ENCODE assay signal across 8 cellular contexts in the genomic region with DNA sequence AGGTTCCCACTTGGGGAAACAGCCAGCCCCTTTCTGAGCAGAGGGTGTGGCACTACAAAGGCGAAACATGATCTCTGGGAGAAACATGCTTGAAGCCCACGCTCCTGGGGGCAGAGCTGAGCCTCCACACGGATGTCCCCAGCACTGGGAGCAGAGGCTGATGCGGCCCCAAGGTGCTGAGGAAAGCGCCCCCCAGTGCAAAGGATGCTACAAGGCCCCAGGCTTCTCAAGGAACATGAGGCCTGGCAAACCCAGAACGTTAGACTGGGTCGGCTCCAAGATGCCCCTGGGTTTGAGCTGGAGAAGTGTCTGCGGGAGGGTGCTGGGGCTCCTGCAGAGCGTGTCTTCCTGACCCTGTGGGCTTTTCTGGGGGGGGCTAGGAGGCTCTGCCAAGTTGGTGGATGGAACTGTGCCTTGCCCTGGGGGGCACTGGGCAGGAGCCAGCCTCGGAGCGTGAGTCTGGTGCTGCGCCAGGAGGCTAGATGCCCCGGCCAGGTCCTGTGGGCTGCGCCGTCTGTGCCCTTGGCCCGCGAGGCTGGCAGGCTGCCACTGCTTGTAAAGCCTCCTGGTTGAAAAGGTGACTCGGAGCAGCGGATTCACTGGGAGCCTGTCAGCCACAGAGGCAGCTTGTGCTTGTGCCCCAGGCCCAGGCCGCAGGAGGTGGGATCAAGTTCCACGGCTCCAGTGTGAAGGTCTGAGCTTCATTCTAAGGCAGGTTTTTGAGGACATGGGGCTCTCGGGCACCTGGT. TPM values are rescaled to one million over a fixed set of nuclear protein-coding genes. Genes with fewer than 3 reads are reported as not detected.
DNase-seq lines count a peak whose midpoint lies in the region; ATAC-seq and TF ChIP-seq lines count a peak whose summit lies in the region.

No MANE protein-coding gene starts in this region.

- peak; percentile 79 for DNase-seq in Calu3
- DNase-seq in NCI-H1092 treated with DMSO at 0.1 percent for 48 hours (lab: John Stamatoyannopoulos, UW) = peak; percentile 82
- DNase-seq in activated naive CD8-positive, alpha-beta T cell treated with anti-CD3 and anti-CD28 coated beads, Interleukin-2, amount 10 ng/mL, durations not matched to agents 7 days and 5 days = no peak
- no peak for DNase-seq in right atrium auricular region (ENCODE audit: low spot score)
- DNase-seq in stimulated activated naive CD8-positive, alpha-beta T cell treated with anti-CD3 and anti-CD28 coated beads, Interleukin-15, amount 100 ng/mL, for 72 hours = no peak
- no peak for DNase-seq in inferior parietal cortex (ENCODE audit: extremely low spot score)
- DNase-seq in KBM-7 = no peak

- no peak overlapping the region for H3K4me3 ChIP-seq in right atrium auricular region

- H3K27ac ChIP-seq in right atrium auricular region = peak overlapping the region; percentile 63 to 67

- TF ChIP-seq CTCF in Calu3 (IDR thresholded peaks at IDR 0.05; ENCODE audit: unreplicated experiment) (no peak), right atrium auricular region (IDR thresholded peaks at IDR 0.05) (no peak)

- peaks cover 0 to 17% of the 10 kb centered on the region in 2 donors for H3K4me1 ChIP-seq in right atrium auricular region

- H3K36me3 Mint-ChIP-seq in Calu3 (ENCODE audit: insufficient read depth, unreplicated experiment) = peaks cover 17% of the 10 kb centered on the region
- H3K36me3 Mint-ChIP-seq in activated naive CD8-positive, alpha-beta T cell treated with anti-CD3 and anti-CD28 coated beads, Interleukin-2, amount 10 ng/mL, durations not matched to agents 7 days and 5 days = peaks cover 11% of the 10 kb centered on the region

- peaks cover 52% of the 10 kb centered on the region for H3K4me1 Mint-ChIP-seq in Calu3 (ENCODE audit: low read depth, unreplicated experiment)
- H3K4me1 Mint-ChIP-seq in activated naive CD8-positive, alpha-beta T cell treated with anti-CD3 and anti-CD28 coated beads, Interleukin-2, amount 10 ng/mL, durations not matched to agents 7 days and 5 days = peaks cover 50% of the 10 kb centered on the region
- peaks cover 79% of the 10 kb centered on the region for H3K4me1 Mint-ChIP-seq in stimulated activated naive CD8-positive, alpha-beta T cell treated with anti-CD3 and anti-CD28 coated beads, Interleukin-15, amount 100 ng/mL, for 72 hours

- no peaks in the 10 kb centered on the region for H3K27me3 ChIP-seq in right atrium auricular region

- no peak overlapping the region for H3K27ac Mint-ChIP-seq in Calu3 (ENCODE audit: unreplicated experiment)
- H3K27ac Mint-ChIP-seq in activated naive CD8-positive, alpha-beta T cell treated with anti-CD3 and anti-CD28 coated beads, Interleukin-2, amount 10 ng/mL, durations not matched to agents 7 days and 5 days = peak overlapping the region; percentile 87
- H3K27ac Mint-ChIP-seq in stimulated activated naive CD8-positive, alpha-beta T cell treated with anti-CD3 and anti-CD28 coated beads, Interleukin-15, amount 100 ng/mL, for 72 hours = no peak overlapping the region

- no TSS peak for BruUV-seq in Calu3 (replicated peaks; lab: Mats Ljungman, UMichigan)

- in situ Hi-C loops in KBM-7 (cut with MboI; ENCODE audit: low pct_unique_long_range_greater_than_20kb, low sequenced_read_pairs) = no loop called here

- peak overlapping the region; percentile 20 for H3K4me3 Mint-ChIP-seq in Calu3 (ENCODE audit: low read depth, unreplicated experiment)
- H3K4me3 Mint-ChIP-seq in activated naive CD8-positive, alpha-beta T cell treated with anti-CD3 and anti-CD28 coated beads, Interleukin-2, amount 10 ng/mL, durations not matched to agents 7 days and 5 days = peak overlapping the region; percentile 76
- peak overlapping the region; percentile 72 to 77 for H3K4me3 Mint-ChIP-seq in stimulated activated naive CD8-positive, alpha-beta T cell treated with anti-CD3 and anti-CD28 coated beads, Interleukin-15, amount 100 ng/mL, for 72 hours

- H3K27me3 Mint-ChIP-seq in Calu3 (ENCODE audit: unreplicated experiment) = no peaks in the 10 kb centered on the region
- H3K27me3 Mint-ChIP-seq in activated naive CD8-positive, alpha-beta T cell treated with anti-CD3 and anti-CD28 coated beads, Interleukin-2, amount 10 ng/mL, durations not matched to agents 7 days and 5 days = no peaks in the 10 kb centered on the region
- no peaks in the 10 kb centered on the region for H3K27me3 Mint-ChIP-seq in stimulated activated naive CD8-positive, alpha-beta T cell treated with anti-CD3 and anti-CD28 coated beads, Interleukin-15, amount 100 ng/mL, for 72 hours

- ATAC-seq in activated naive CD8-positive, alpha-beta T cell treated with anti-CD3 and anti-CD28 coated beads, Interleukin-2, amount 10 ng/mL, durations not matched to agents 7 days and 5 days (ENCODE audit: low read depth) = peak; percentile 12
- peak; percentile 50 for ATAC-seq in stimulated activated naive CD8-positive, alpha-beta T cell treated with anti-CD3 and anti-CD28 coated beads, Interleukin-15, amount 100 ng/mL, for 72 hours
- ATAC-seq in HG02763 (IDR thresholded peaks at IDR 0.05; ENCODE audit: unreplicated experiment) = no peak

- POLR2A ChIA-PET in activated naive CD8-positive, alpha-beta T cell treated with anti-CD3 and anti-CD28 coated beads, Interleukin-2, amount 10 ng/mL, durations not matched to agents 7 days and 5 days (lab: Charles Lee) = interaction anchor here (1.1 to 1.3 kb wide), 4 partner anchors 13 to 57 kb away, joined by 3 to 4 read pairs (median 4); no protein-coding TSS in a partner anchor

- CTCF ChIA-PET in Calu3 (lab: Charles Lee) = interaction anchor here (0.6 to 1.2 kb wide), 5 partner anchors 14 to 506 kb away, joined by 3 to 4 read pairs (median 3); no protein-coding TSS in a partner anchor

- intact Hi-C loops in Calu3 (cut with micrococcal nuclease; ENCODE audit: unreplicated experiment) = no loop called here

- no peaks in the 10 kb centered on the region for H3K9me3 ChIP-seq in right atrium auricular region

- no peaks in the 10 kb centered on the region for H3K36me3 ChIP-seq in right atrium auricular region

- H3K9me3 Mint-ChIP-seq in Calu3 (ENCODE audit: low read depth, unreplicated experiment) = no peaks in the 10 kb centered on the region
- H3K9me3 Mint-ChIP-seq in activated naive CD8-positive, alpha-beta T cell treated with anti-CD3 and anti-CD28 coated beads, Interleukin-2, amount 10 ng/mL, durations not matched to agents 7 days and 5 days = no peaks in the 10 kb centered on the region
- H3K9me3 Mint-ChIP-seq in stimulated activated naive CD8-positive, alpha-beta T cell treated with anti-CD3 and anti-CD28 coated beads, Interleukin-15, amount 100 ng/mL, for 72 hours = no peaks in the 10 kb centered on the region

RNA-seq across cellular contexts. Expression of gene SYNJ2, which starts 8.1 kb away (rescaled TPM):
- total RNA-seq in Calu3 (2022) (26.8 and 29.1 TPM in 2 replicates), right atrium auricular region (10 to 100 TPM; 10.1 to 20.0 TPM)
- total RNA-seq in activated naive CD8-positive, alpha-beta T cell treated with anti-CD3 and anti-CD28 coated beads, Interleukin-2, amount 10 ng/mL, durations not matched to agents 7 days and 5 days = 10 to 100 TPM; 26.2 to 32.1 TPM

Comparison
In these comparisons a context has a peak if more than half of its experiments do, and no peak if none do; other contexts are left out.
1. DNase-seq: peak in Calu3 (single experiment) and NCI-H1092 treated with DMSO at 0.1 percent for 48 hours (single experiment); none in activated naive CD8-positive, alpha-beta T cell treated with anti-CD3 and anti-CD28 coated beads, Interleukin-2, amount 10 ng/mL, durations not matched to agents 7 days and 5 days (single experiment), right atrium auricular region (single experiment), stimulated activated naive CD8-positive, alpha-beta T cell treated with anti-CD3 and anti-CD28 coated beads, Interleukin-15, amount 100 ng/mL, for 72 hours (0 of 2), inferior parietal cortex (single experiment) and KBM-7 (single experiment).
2. H3K4me3 Mint-ChIP-seq: peak in every context shown above with its lines; median percentile 76 in activated naive CD8-positive, alpha-beta T cell treated with anti-CD3 and anti-CD28 coated beads, Interleukin-2, amount 10 ng/mL, durations not matched to agents 7 days and 5 days; 74 in stimulated activated naive CD8-positive, alpha-beta T cell treated with anti-CD3 and anti-CD28 coated beads, Interleukin-15, amount 100 ng/mL, for 72 hours; 20 in Calu3.